ENCODE assay signal across 8 cellular contexts in genomic region chr1:183655562-183656075, GRCh38. TPM values are rescaled to one million over a fixed set of nuclear protein-coding genes. Genes with fewer than 3 reads are reported as not detected.
DNase-seq lines count a peak whose midpoint lies in the region; ATAC-seq and TF ChIP-seq lines count a peak whose summit lies in the region.

No MANE protein-coding gene starts in this region.

- ATAC-seq in HG03139 (IDR thresholded peaks at IDR 0.05; ENCODE audit: unreplicated experiment) (peak; percentile 67), HG02840 (IDR thresholded peaks at IDR 0.05; ENCODE audit: low FRiP score, unreplicated experiment) (no peak)

- peak; percentile 86 for TF ChIP-seq CTCF in GM12872 (IDR thresholded peaks at IDR 0.05; ENCODE audit: insufficient read depth, low read depth, low read length)

- peak; percentile 56 for DNase-seq in NCI-H345 treated with DMSO at 0.1 percent for 48 hours (lab: John Stamatoyannopoulos, UW; ENCODE audit: unreplicated experiment)
- DNase-seq in activated CD4-positive, CD25-positive, alpha-beta regulatory T cell treated with anti-CD3 and anti-CD28 coated beads, Interleukin-2, amount 50 U/mL, for 72 hours, result peak; percentile 73
- peak; percentile 74 for DNase-seq in cerebellum (ENCODE audit: low spot score)
- peak; percentile 91 for DNase-seq in left kidney (ENCODE audit: low read depth, low spot score)
- DNase-seq in stimulated activated CD4-positive, alpha-beta T cell treated with anti-CD3 and anti-CD28 coated beads, Interleukin-4, amount 100 ng/mL, for 24 hours, result peak; percentile 81

RNA-seq across cellular contexts. Expression of gene APOBEC4, which starts 2.5 kb away (rescaled TPM):
- not detected for total RNA-seq in cerebellum

RNA-seq across cellular contexts. Expression of gene ARPC5, which starts 20.0 kb away (rescaled TPM):
- total RNA-seq in cerebellum, result 47.4 TPM
